ENCODE assay signal across 14 cellular contexts in genomic region chr1:97947751-97948150, GRCh38.
"Had no signal": no experiment of that assay in that cellular context is flagged by ENCODE, and none has a peak within 500 bp of the region (broad histone marks: within the 10 kb centered on the region; RNA-seq: fewer than 3 reads in every experiment).

No MANE protein-coding gene starts in this region.

- H3K4me3 Mint-ChIP-seq: activated CD4-positive, alpha-beta memory T cell treated with anti-CD3 and anti-CD28 coated beads for 36 hours; activated CD8-positive, alpha-beta memory T cell treated with anti-CD3 and anti-CD28 coated beads, Interleukin-2, amount 10 ng/mL, durations not matched to agents 7 days and 5 days; natural killer cell treated with Interleukin-12 subunit alpha and Interleukin-12 subunit beta and Interleukin-15 and Interleukin-18, amount 100 ng/mL, for 72 hours had no signal

- H3K27me3 ChIP-seq: tibial nerve had no signal

- H3K9me3 ChIP-seq: tibial nerve, uterus had no signal

- DNase-seq: activated CD4-positive, alpha-beta memory T cell treated with anti-CD3 and anti-CD28 coated beads for 36 hours; activated CD8-positive, alpha-beta memory T cell treated with anti-CD3 and anti-CD28 coated beads, Interleukin-2, amount 10 ng/mL, durations not matched to agents 7 days and 5 days; activated naive CD4-positive, alpha-beta T cell treated with anti-CD3 and anti-CD28 coated beads, Interleukin-2, amount 50 U/mL, for 16 hours; activated T-cell treated with anti-CD3 and anti-CD28 coated beads, Interleukin-2, amount 50 U/mL, for 1 hour; amygdala; glutamatergic neuron; stimulated activated CD4-positive, alpha-beta T cell treated with anti-CD3 and anti-CD28 coated beads, Interleukin-4, amount 100 ng/mL, for 24 hours; stimulated activated naive CD4-positive, alpha-beta T cell treated with Interleukin-2 at 50 U/mL for 16 hours; substantia nigra; uterus had no signal

- H3K9me3 Mint-ChIP-seq: activated CD4-positive, alpha-beta memory T cell treated with anti-CD3 and anti-CD28 coated beads for 36 hours; natural killer cell treated with Interleukin-12 subunit alpha and Interleukin-12 subunit beta and Interleukin-15 and Interleukin-18, amount 100 ng/mL, for 72 hours had no signal

- H3K4me3 ChIP-seq: skin epidermis, tibial nerve, uterus had no signal

- H3K27ac Mint-ChIP-seq: activated CD4-positive, alpha-beta memory T cell treated with anti-CD3 and anti-CD28 coated beads for 36 hours; activated CD8-positive, alpha-beta memory T cell treated with anti-CD3 and anti-CD28 coated beads, Interleukin-2, amount 10 ng/mL, durations not matched to agents 7 days and 5 days; natural killer cell treated with Interleukin-12 subunit alpha and Interleukin-12 subunit beta and Interleukin-15 and Interleukin-18, amount 100 ng/mL, for 72 hours had no signal

- H3K27ac ChIP-seq: skin epidermis, tibial nerve, uterus, VCaP had no signal

- ATAC-seq: activated CD8-positive, alpha-beta memory T cell treated with anti-CD3 and anti-CD28 coated beads, Interleukin-2, amount 10 ng/mL, durations not matched to agents 7 days and 5 days; natural killer cell treated with Interleukin-12 subunit alpha and Interleukin-12 subunit beta and Interleukin-15 and Interleukin-18, amount 100 ng/mL, for 72 hours had no signal

- H3K36me3 ChIP-seq: tibial nerve, uterus had no signal

- H3K36me3 Mint-ChIP-seq: activated CD4-positive, alpha-beta memory T cell treated with anti-CD3 and anti-CD28 coated beads for 36 hours; natural killer cell treated with Interleukin-12 subunit alpha and Interleukin-12 subunit beta and Interleukin-15 and Interleukin-18, amount 100 ng/mL, for 72 hours had no signal

- H3K4me1 ChIP-seq: uterus had no signal
